ENCODE assay signal across 35 cellular contexts in genomic region chr10:36211856-36212255, GRCh38.
"Had no signal": no experiment of that assay in that cellular context is flagged by ENCODE, and none has a peak within 500 bp of the region (broad histone marks: within the 10 kb centered on the region; RNA-seq: fewer than 3 reads in every experiment).

No MANE protein-coding gene starts in this region.

- ATAC-seq: activated CD8-positive, alpha-beta T cell treated with anti-CD3 and anti-CD28 coated beads for 36 hours; activated naive CD4-positive, alpha-beta T cell treated with anti-CD3 and anti-CD28 coated beads, Interleukin-2, amount 50 U/mL, for 72 hours; activated T-cell treated with anti-CD3 and anti-CD28 coated beads, Interleukin-2, amount 50 U/mL, for 4 hours; activated T-cell treated with anti-CD3 and anti-CD28 coated beads, Interleukin-2, amount 50 U/mL, for 72 hours; activated T-helper 17 cell treated with anti-CD3 and anti-CD28 coated beads, Interleukin-2, amount 50 U/mL, for 72 hours; body of pancreas had no signal

- H3K9me3 ChIP-seq: adrenal gland, body of pancreas, breast epithelium had no signal

- H3K9me3 Mint-ChIP-seq: activated B cell treated with CpG ODN at 0.5 μM for 24 hours; activated CD4-positive, alpha-beta T cell treated with anti-CD3 and anti-CD28 coated beads, Interleukin-2, amount 10 ng/mL, durations not matched to agents 24 days and 14 days; activated naive CD4-positive, alpha-beta T cell treated with anti-CD3 and anti-CD28 coated beads for 36 hours; activated naive CD8-positive, alpha-beta T cell treated with anti-CD3 and anti-CD28 coated beads for 36 hours had no signal

- DNase-seq: activated B cell treated with CpG ODN at 0.5 μM for 24 hours; activated CD4-positive, alpha-beta memory T cell treated with anti-CD3 and anti-CD28 coated beads for 36 hours; activated CD4-positive, alpha-beta T cell treated with anti-CD3 and anti-CD28 coated beads for 4 hours; activated CD4-positive, alpha-beta T cell treated with anti-CD3 and anti-CD28 coated beads, Interleukin-2, amount 10 ng/mL, durations not matched to agents 24 days and 14 days; activated CD4-positive, alpha-beta T cell treated with anti-CD3 and anti-CD28 coated beads, Interleukin-2, amount 50 U/mL, for 1 hour; activated CD4-positive, alpha-beta T cell treated with anti-CD3 and anti-CD28 coated beads, Interleukin-2, amount 50 U/mL, for 4 hours; activated CD4-positive, CD25-positive, alpha-beta regulatory T cell treated with anti-CD3 and anti-CD28 coated beads, Interleukin-2, amount 50 U/mL, for 72 hours; activated CD8-positive, alpha-beta memory T cell treated with anti-CD3 and anti-CD28 coated beads, Interleukin-2, amount 50 U/mL, for 4 hours; activated CD8-positive, alpha-beta T cell treated with anti-CD3 and anti-CD28 coated beads for 36 hours; activated effector memory CD4-positive, alpha-beta T cell treated with anti-CD3 and anti-CD28 coated beads, Interleukin-2, amount 50 U/mL, for 16 hours; activated gamma-delta T cell treated with Interleukin-2 at 50 U/mL for 16 hours; activated naive CD4-positive, alpha-beta T cell; activated naive CD4-positive, alpha-beta T cell treated with anti-CD3 and anti-CD28 coated beads for 36 hours; activated naive CD4-positive, alpha-beta T cell treated with anti-CD3 and anti-CD28 coated beads, Interleukin-2, amount 50 U/mL, for 16 hours; activated naive CD8-positive, alpha-beta T cell treated with anti-CD3 and anti-CD28 coated beads for 36 hours; activated T-cell treated with anti-CD3 and anti-CD28 coated beads for 4 hours; activated T-cell treated with anti-CD3 and anti-CD28 coated beads, Interleukin-2, amount 50 U/mL, for 1 hour; activated T-cell treated with anti-CD3 and anti-CD28 coated beads, Interleukin-2, amount 50 U/mL, for 4 hours; activated T-cell treated with anti-CD3 and anti-CD28 coated beads, Interleukin-2, amount 50 U/mL, for 72 hours; adrenal gland; amniotic stem cell; aorta; body of pancreas; brain microvascular endothelial cell; central memory CD4-positive, alpha-beta T cell; T-helper 1 cell; T-helper 2 cell; T-helper 9 cell had no signal

- H3K4me3 Mint-ChIP-seq: activated B cell treated with CpG ODN at 0.5 μM for 24 hours; activated CD4-positive, alpha-beta memory T cell treated with anti-CD3 and anti-CD28 coated beads for 36 hours; activated CD4-positive, alpha-beta T cell treated with anti-CD3 and anti-CD28 coated beads, Interleukin-2, amount 10 ng/mL, durations not matched to agents 24 days and 14 days; activated CD8-positive, alpha-beta T cell treated with anti-CD3 and anti-CD28 coated beads for 36 hours; activated naive CD4-positive, alpha-beta T cell treated with anti-CD3 and anti-CD28 coated beads for 36 hours; activated naive CD8-positive, alpha-beta T cell treated with anti-CD3 and anti-CD28 coated beads for 36 hours; activated T-cell treated with anti-CD3 and anti-CD28 coated beads, Interleukin-2, amount 50 U/mL, for 4 hours; activated T-cell treated with anti-CD3 and anti-CD28 coated beads, Interleukin-2, amount 50 U/mL, for 72 hours; activated T-helper 1 cell treated with anti-CD3 and anti-CD28 coated beads, Interleukin-12 subunit alpha, Interleukin-12 subunit beta, Interleukin-2, Interleukin-4 antibody, amounts not matched to agents 30 ng/mL and 10 ng/mL and 1 ng/mL, durations not matched to agents 14 hours and 24 hours and 36 hours; activated T-helper 17 cell treated with anti-CD3 and anti-CD28 coated beads, Interleukin-2, amount 50 U/mL, for 72 hours; T-helper 1 cell treated with Interleukin-12 subunit alpha and Interleukin-12 subunit beta and Interleukin-4 antibody, amounts not matched to agents 30 μg/mL and 1 μg/mL, for 36 hours; T-helper 2 cell treated with Interferon-gamma antibody and Interleukin-4, amounts not matched to agents 5 μg/mL and 100 μg/mL, for 36 hours had no signal

- H3K36me3 ChIP-seq: adrenal gland, brain microvascular endothelial cell, breast epithelium had no signal

- H3K4me1 ChIP-seq: adrenal gland, body of pancreas, breast epithelium had no signal

- H3K36me3 Mint-ChIP-seq: activated CD4-positive, alpha-beta memory T cell treated with anti-CD3 and anti-CD28 coated beads for 36 hours; activated naive CD4-positive, alpha-beta T cell treated with anti-CD3 and anti-CD28 coated beads, Interleukin-2, amount 50 U/mL, for 72 hours; activated naive CD8-positive, alpha-beta T cell treated with anti-CD3 and anti-CD28 coated beads for 36 hours had no signal

- H3K4me3 ChIP-seq: adrenal gland, body of pancreas, breast epithelium had no signal

- H3K27me3 ChIP-seq: adrenal gland, body of pancreas, brain microvascular endothelial cell, breast epithelium had no signal

- H3K27ac ChIP-seq: adrenal gland, body of pancreas, brain microvascular endothelial cell, breast epithelium, VCaP had no signal

- H3K27ac Mint-ChIP-seq: activated B cell treated with CpG ODN at 0.5 μM for 24 hours; activated CD4-positive, alpha-beta memory T cell treated with anti-CD3 and anti-CD28 coated beads for 36 hours; activated CD4-positive, alpha-beta T cell treated with anti-CD3 and anti-CD28 coated beads, Interleukin-2, amount 10 ng/mL, durations not matched to agents 24 days and 14 days; activated CD8-positive, alpha-beta T cell treated with anti-CD3 and anti-CD28 coated beads for 36 hours; activated naive CD4-positive, alpha-beta T cell treated with anti-CD3 and anti-CD28 coated beads for 36 hours; activated naive CD4-positive, alpha-beta T cell treated with anti-CD3 and anti-CD28 coated beads, Interleukin-2, amount 50 U/mL, for 72 hours; activated naive CD8-positive, alpha-beta T cell treated with anti-CD3 and anti-CD28 coated beads for 36 hours; activated T-cell treated with anti-CD3 and anti-CD28 coated beads, Interleukin-2, amount 50 U/mL, for 72 hours; activated T-helper 1 cell treated with anti-CD3 and anti-CD28 coated beads, Interleukin-12 subunit alpha, Interleukin-12 subunit beta, Interleukin-2, Interleukin-4 antibody, amounts not matched to agents 30 ng/mL and 10 ng/mL and 1 ng/mL, durations not matched to agents 14 hours and 24 hours and 36 hours; activated T-helper 17 cell treated with anti-CD3 and anti-CD28 coated beads, Interleukin-2, amount 50 U/mL, for 72 hours; T-helper 1 cell treated with Interleukin-12 subunit alpha and Interleukin-12 subunit beta and Interleukin-4 antibody, amounts not matched to agents 30 μg/mL and 1 μg/mL, for 36 hours; T-helper 2 cell treated with Interferon-gamma antibody and Interleukin-4, amounts not matched to agents 5 μg/mL and 100 μg/mL, for 36 hours had no signal

- H3K27me3 Mint-ChIP-seq: activated B cell treated with CpG ODN at 0.5 μM for 24 hours; activated CD4-positive, alpha-beta memory T cell treated with anti-CD3 and anti-CD28 coated beads for 36 hours; activated CD4-positive, alpha-beta T cell treated with anti-CD3 and anti-CD28 coated beads, Interleukin-2, amount 10 ng/mL, durations not matched to agents 24 days and 14 days; activated CD8-positive, alpha-beta T cell treated with anti-CD3 and anti-CD28 coated beads for 36 hours; activated naive CD8-positive, alpha-beta T cell treated with anti-CD3 and anti-CD28 coated beads for 36 hours; activated T-helper 17 cell treated with anti-CD3 and anti-CD28 coated beads, Interleukin-2, amount 50 U/mL, for 72 hours had no signal

- H3K4me1 Mint-ChIP-seq: activated B cell treated with CpG ODN at 0.5 μM for 24 hours; activated CD4-positive, alpha-beta T cell treated with anti-CD3 and anti-CD28 coated beads, Interleukin-2, amount 10 ng/mL, durations not matched to agents 24 days and 14 days; activated naive CD8-positive, alpha-beta T cell treated with anti-CD3 and anti-CD28 coated beads for 36 hours; activated T-helper 17 cell treated with anti-CD3 and anti-CD28 coated beads, Interleukin-2, amount 50 U/mL, for 72 hours had no signal
